1 cellular context compared by ENCODE assay signal in genomic region chr7:155868955-155869783, GRCh38.
TF ChIP-seq lines count a peak whose summit lies in the region.

No MANE protein-coding gene starts in this region.

TF ChIP-seq in HepG2, 621 proteins besides CTCF, POLR2A, EP300 and RAD21:
- TF ChIP-seq RBAK (CRISPR knock-in tag; IDR thresholded peaks at IDR 0.05) (peak; percentile 59; the same call in 1 of the 2 replicates), THAP8 (CRISPR knock-in tag; IDR thresholded peaks at IDR 0.05; ENCODE audit: borderline replicate concordance) (no peak)
